In genomic region chr19:10139952-10140351, GRCh38 we compare ENCODE assay signal across 30 cellular contexts. TPM values are rescaled to one million over a fixed set of nuclear protein-coding genes. Genes with fewer than 3 reads are reported as not detected.
"Had no signal": no experiment of that assay in that cellular context is flagged by ENCODE, and none has a peak within 500 bp of the region (broad histone marks: within the 10 kb centered on the region; RNA-seq: fewer than 3 reads in every experiment).

No MANE protein-coding gene starts in this region.

- H3K4me1 Mint-ChIP-seq: neural crest cell, WTC11 had no signal

- H3K9me3 Mint-ChIP-seq: activated CD4-positive, alpha-beta T cell treated with anti-CD3 and anti-CD28 coated beads, Interleukin-2, amount 10 ng/mL, durations not matched to agents 7 days and 5 days; activated CD8-positive, alpha-beta T cell treated with anti-CD3 and anti-CD28 coated beads for 36 hours; activated naive CD8-positive, alpha-beta T cell treated with anti-CD3 and anti-CD28 coated beads for 36 hours; activated T-cell treated with anti-CD3 and anti-CD28 coated beads, Interleukin-2, amount 50 U/mL, for 72 hours; memory B cell; naive thymus-derived CD8-positive, alpha-beta T cell; neural crest cell; WTC11 had no signal

- H3K4me3 ChIP-seq: adrenal gland, body of pancreas, dorsolateral prefrontal cortex, right atrium auricular region, suprapubic skin, tibial artery, upper lobe of right lung had no signal

- ATAC-seq: activated CD8-positive, alpha-beta T cell treated with anti-CD3 and anti-CD28 coated beads for 36 hours; activated T-cell treated with anti-CD3 and anti-CD28 coated beads, Interleukin-2, amount 50 U/mL, for 72 hours; body of pancreas; esophagus mucosa; left colon; naive thymus-derived CD8-positive, alpha-beta T cell; T-helper 17 cell; upper lobe of right lung; WTC11 had no signal

- DNase-seq: activated CD4-positive, alpha-beta T cell treated with anti-CD3 and anti-CD28 coated beads for 1 hour; activated CD4-positive, alpha-beta T cell treated with anti-CD3 and anti-CD28 coated beads, Interleukin-2, amount 10 ng/mL, durations not matched to agents 7 days and 5 days; activated CD8-positive, alpha-beta T cell treated with anti-CD3 and anti-CD28 coated beads for 36 hours; activated naive CD4-positive, alpha-beta T cell; activated naive CD8-positive, alpha-beta T cell treated with anti-CD3 and anti-CD28 coated beads for 36 hours; activated T-cell treated with anti-CD3 and anti-CD28 coated beads, Interleukin-2, amount 50 U/mL, for 72 hours; adrenal gland; aorta; body of pancreas; dorsolateral prefrontal cortex; foreskin fibroblast; head of caudate nucleus; hippocampal formation; left colon; midbrain; naive thymus-derived CD8-positive, alpha-beta T cell; occipital lobe; stimulated activated CD4-positive, alpha-beta T cell treated with anti-CD3 and anti-CD28 coated beads, Interleukin-15, amount 100 ng/mL, for 24 hours; stimulated activated CD4-positive, alpha-beta T cell treated with anti-CD3 and anti-CD28 coated beads, Interleukin-2, amount 100 ng/mL, for 24 hours; stimulated activated naive CD4-positive, alpha-beta T cell; T-helper 17 cell; T1000; tibial artery; upper lobe of right lung had no signal

- H3K27me3 ChIP-seq: adrenal gland, body of pancreas, dorsolateral prefrontal cortex, right atrium auricular region, suprapubic skin, tibial artery, upper lobe of right lung had no signal

- H3K27ac ChIP-seq: adrenal gland, body of pancreas, right atrium auricular region, suprapubic skin, tibial artery, upper lobe of right lung had no signal

- H3K9me3 ChIP-seq: adrenal gland, body of pancreas, right atrium auricular region, suprapubic skin, tibial artery, upper lobe of right lung had no signal

- H3K4me3 Mint-ChIP-seq: activated CD4-positive, alpha-beta T cell treated with anti-CD3 and anti-CD28 coated beads, Interleukin-2, amount 10 ng/mL, durations not matched to agents 7 days and 5 days; activated CD8-positive, alpha-beta T cell treated with anti-CD3 and anti-CD28 coated beads for 36 hours; activated naive CD8-positive, alpha-beta T cell treated with anti-CD3 and anti-CD28 coated beads for 36 hours; activated T-cell treated with anti-CD3 and anti-CD28 coated beads, Interleukin-2, amount 50 U/mL, for 72 hours; memory B cell; neural crest cell; T-helper 17 cell; WTC11 had no signal

- H3K27me3 Mint-ChIP-seq: activated CD4-positive, alpha-beta T cell treated with anti-CD3 and anti-CD28 coated beads, Interleukin-2, amount 10 ng/mL, durations not matched to agents 7 days and 5 days; activated CD8-positive, alpha-beta T cell treated with anti-CD3 and anti-CD28 coated beads for 36 hours; activated naive CD8-positive, alpha-beta T cell treated with anti-CD3 and anti-CD28 coated beads for 36 hours; memory B cell; naive thymus-derived CD8-positive, alpha-beta T cell; T-helper 17 cell had no signal

- H3K4me1 ChIP-seq: adrenal gland, body of pancreas, right atrium auricular region, suprapubic skin, tibial artery had no signal

- H3K27ac Mint-ChIP-seq: activated CD8-positive, alpha-beta T cell treated with anti-CD3 and anti-CD28 coated beads for 36 hours; activated naive CD8-positive, alpha-beta T cell treated with anti-CD3 and anti-CD28 coated beads for 36 hours; activated T-cell treated with anti-CD3 and anti-CD28 coated beads, Interleukin-2, amount 50 U/mL, for 72 hours; memory B cell; WTC11 had no signal

RNA-seq across cellular contexts. Expression of gene ANGPTL6, which starts 37.5 kb away (rescaled TPM):
- total RNA-seq: body of pancreas, esophagus mucosa, neural crest cell had no signal
